Comparison of ENCODE assay signal across 8 cellular contexts in genomic region chr1:3771108-3772026, GRCh38. TPM values are rescaled to one million over a fixed set of nuclear protein-coding genes. Genes with fewer than 3 reads are reported as not detected.
A peak's percentile ranks its signal among the peaks of the same experiment; 100 is the strongest.
DNase-seq lines count a peak whose midpoint lies in the region; ATAC-seq and TF ChIP-seq lines count a peak whose summit lies in the region.

No MANE protein-coding gene starts in this region.

- peaks cover 4% of the 10 kb centered on the region for H4K20me1 ChIP-seq in neural progenitor cell (ENCODE audit: low read depth)

- ATAC-seq in CD4-positive, alpha-beta T cell (ENCODE audit: poor library complexity), result no peak
- ATAC-seq in HG02852 (IDR thresholded peaks at IDR 0.05; ENCODE audit: unreplicated experiment) (no peak), HG02763 (IDR thresholded peaks at IDR 0.05; ENCODE audit: unreplicated experiment) (no peak)

- no peaks in the 10 kb centered on the region for H3K9me3 Mint-ChIP-seq in CD4-positive, alpha-beta T cell
- H3K9me3 Mint-ChIP-seq in neural progenitor cell, result peaks cover 5% of the 10 kb centered on the region

- H3F3A ChIP-seq in neural progenitor cell (ENCODE audit: low read depth), result peaks cover 5% of the 10 kb centered on the region

- CTCF ChIA-PET in CD4-positive, alpha-beta T cell (lab: Charles Lee), result no interaction called here

- H3K4me1 ChIP-seq in NT2/D1 (ENCODE audit: insufficient read depth, insufficient read length) (peaks cover 19% of the 10 kb centered on the region), neural progenitor cell (peaks cover 14% of the 10 kb centered on the region)

- no peaks in the 10 kb centered on the region for H3K9me3 ChIP-seq in CD4-positive, alpha-beta T cell (ENCODE audit: control insufficient read depth, low read length)
- H3K9me3 ChIP-seq in NT2/D1 (ENCODE audit: insufficient read depth, low read length) (no peaks in the 10 kb centered on the region), neural progenitor cell (ENCODE audit: low read depth) (no peaks in the 10 kb centered on the region)

- no peaks in the 10 kb centered on the region for H3K36me3 ChIP-seq in NT2/D1 (ENCODE audit: insufficient read depth, insufficient read length, low read length)
- no peaks in the 10 kb centered on the region for H3K36me3 ChIP-seq in neural progenitor cell

- H3K4me3 ChIP-seq in NT2/D1 (ENCODE audit: insufficient read length, low read depth) (peak overlapping the region; percentile 55), epithelial cell of esophagus (ENCODE audit: low read length) (peak overlapping the region; percentile 44), neural progenitor cell (peak overlapping the region; percentile 69)

- POLR2A ChIA-PET in CD4-positive, alpha-beta T cell (lab: Charles Lee), result no interaction called here

- peak overlapping the region; percentile 80 for H3K4me3 Mint-ChIP-seq in CD4-positive, alpha-beta T cell
- H3K4me3 Mint-ChIP-seq in neural progenitor cell, result peak overlapping the region; percentile 77

- H3K27me3 ChIP-seq in CD4-positive, alpha-beta T cell (ENCODE audit: control insufficient read depth, insufficient read depth, low read length), result no peaks in the 10 kb centered on the region
- H3K27me3 ChIP-seq in NT2/D1 (ENCODE audit: insufficient read depth, insufficient read length), result peaks cover 12% of the 10 kb centered on the region
- H3K27me3 ChIP-seq in neural progenitor cell, result peaks cover 23% of the 10 kb centered on the region

- peak overlapping the region; percentile 83 for H2AFZ ChIP-seq in neural progenitor cell (replicated peaks)

- H3K79me2 ChIP-seq in neural progenitor cell (ENCODE audit: low read depth), result no peaks in the 10 kb centered on the region

- no peak overlapping the region for H3K27ac Mint-ChIP-seq in CD4-positive, alpha-beta T cell
- H3K27ac Mint-ChIP-seq in neural progenitor cell, result no peak overlapping the region

- peaks cover 5% of the 10 kb centered on the region for H3K27me3 Mint-ChIP-seq in CD4-positive, alpha-beta T cell
- peaks cover 10% of the 10 kb centered on the region for H3K27me3 Mint-ChIP-seq in neural progenitor cell (ENCODE audit: insufficient read depth, low read depth)

- intact Hi-C loops in CD4-positive, alpha-beta T cell (cut with DNase I, micrococcal nuclease), result loop anchor here in 1 of 2 experiments (1.0 to 10.0 kb wide), 3 partner anchors 25 to 1247 kb away; partner anchors contain the start of genes LRRC47 and PANK4

- TF ChIP-seq CTCF in CD4-positive, alpha-beta T cell (IDR thresholded peaks at IDR 0.05), result no peak
- TF ChIP-seq CTCF in epithelial cell of esophagus (IDR thresholded peaks at IDR 0.05; ENCODE audit: insufficient read depth, low read depth, low read length, missing control alignments) (no peak), neural progenitor cell (IDR thresholded peaks at IDR 0.05) (no peak)

- H3K27ac ChIP-seq in CD4-positive, alpha-beta T cell (ENCODE audit: low read depth, low read length), result no peak overlapping the region
- H3K27ac ChIP-seq in neural progenitor cell, result no peak overlapping the region

- no peak for DNase-seq in CD4-positive, alpha-beta T cell
- DNase-seq in NT2/D1 (ENCODE audit: low read depth, low spot score) (no peak), epithelial cell of esophagus (ENCODE audit: low read depth) (no peak), neural progenitor cell (ENCODE audit: low spot score) (peak; percentile 36), NCI-H1105 (lab: John Stamatoyannopoulos, UW) (no peak), NCI-H748 treated with DMSO at 0.1 percent for 48 hours (lab: John Stamatoyannopoulos, UW) (no peak)

- H3K36me3 Mint-ChIP-seq in CD4-positive, alpha-beta T cell (ENCODE audit: low read depth), result no peaks in the 10 kb centered on the region
- H3K36me3 Mint-ChIP-seq in neural progenitor cell, result no peaks in the 10 kb centered on the region

- H3K4me2 ChIP-seq in neural progenitor cell, result peak overlapping the region; percentile 89

- peaks cover 5% of the 10 kb centered on the region for H3K4me1 Mint-ChIP-seq in CD4-positive, alpha-beta T cell (ENCODE audit: low read depth)
- H3K4me1 Mint-ChIP-seq in neural progenitor cell, result peaks cover 29% of the 10 kb centered on the region

- H3K9ac ChIP-seq in NT2/D1 (ENCODE audit: insufficient read length, low read depth), result peak overlapping the region; percentile 78
- no peak overlapping the region for H3K9ac ChIP-seq in neural progenitor cell

RNA-seq across cellular contexts. Expression of gene SMIM1, which starts 1.2 kb away (rescaled TPM):
- 1 to 10 TPM; 1.8 to 2.6 TPM for total RNA-seq in CD4-positive, alpha-beta T cell
- total RNA-seq in neural progenitor cell (ENCODE audit: low replicate concordance), result 9.1 TPM in 1 of 2 replicates, not detected in the other

RNA-seq across cellular contexts. Expression of gene CCDC27, which starts 19.1 kb away (rescaled TPM):
- total RNA-seq in CD4-positive, alpha-beta T cell, result not detected
- total RNA-seq in neural progenitor cell (ENCODE audit: low replicate concordance), result not detected in 2 replicates

RNA-seq across cellular contexts. Expression of gene LRRC47, which starts 24.9 kb away (rescaled TPM):
- total RNA-seq in CD4-positive, alpha-beta T cell, result 10 to 100 TPM; 30.1 to 32.0 TPM
- total RNA-seq in neural progenitor cell (ENCODE audit: low replicate concordance), result 32.5 and 51.0 TPM in 2 replicates
